ENCODE assay signal across 2 cellular contexts in the genomic region with DNA sequence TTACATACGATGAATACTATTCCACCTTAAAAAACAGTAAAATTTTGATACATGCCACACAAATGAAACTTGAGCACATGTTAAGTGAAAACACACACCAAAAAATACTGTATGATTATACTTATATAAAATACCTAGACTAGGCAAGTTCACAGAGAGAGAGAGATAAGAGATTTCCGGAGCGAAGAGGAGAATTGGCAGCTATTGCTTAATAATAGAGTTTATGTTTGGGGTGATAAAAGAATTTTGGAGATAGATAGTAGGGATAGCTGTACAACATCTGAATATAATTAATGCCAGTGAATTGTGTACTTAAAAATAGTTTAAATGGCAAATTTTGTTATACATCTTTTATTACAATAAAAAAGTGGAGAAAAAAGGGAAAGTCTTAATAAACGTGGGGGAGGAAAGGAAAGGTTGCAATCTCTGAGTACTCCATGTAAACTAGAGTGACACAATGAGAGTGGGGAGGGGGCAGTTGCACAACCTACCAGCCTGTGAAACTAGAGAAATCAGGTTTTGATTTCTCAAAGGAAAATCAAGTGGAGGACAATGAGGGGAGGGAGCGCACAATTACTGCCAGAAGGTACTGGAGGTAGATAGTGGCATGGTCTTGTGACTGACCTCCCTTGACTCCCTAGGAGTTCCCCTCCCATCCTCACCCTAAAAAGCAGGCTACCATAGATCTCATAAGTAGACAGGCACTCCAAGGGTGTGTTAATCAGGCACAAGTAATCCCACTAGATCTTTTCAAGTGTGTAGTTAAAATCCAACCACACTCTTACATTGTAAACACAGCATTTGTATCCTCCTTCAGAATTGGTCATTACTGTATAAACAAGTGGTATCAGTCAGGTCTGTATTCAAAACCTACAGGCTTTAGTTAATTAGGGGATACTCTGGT.
TF ChIP-seq lines count a peak whose summit lies in the region.

No MANE protein-coding gene starts in this region.

TF ChIP-seq in SK-N-SH, 30 proteins besides CTCF, POLR2A, EP300 and RAD21:
- TF ChIP-seq TEAD4 (IDR thresholded peaks at IDR 0.05; ENCODE audit: borderline replicate concordance, insufficient read depth) = no peak
- TF ChIP-seq MXI1 (IDR thresholded peaks at IDR 0.05; ENCODE audit: low read depth, low read length) = no peak
- TF ChIP-seq RCOR1 (IDR thresholded peaks at IDR 0.05; ENCODE audit: low read length) = peak; percentile 44; the same call in 1 of the 2 replicates
- no peak for TF ChIP-seq NFIC (IDR thresholded peaks at IDR 0.05; ENCODE audit: borderline replicate concordance)

TF ChIP-seq in SK-N-SH treated with all-trans-retinoic acid at 6 μM for 48 hours, 23 proteins besides CTCF, POLR2A, EP300 and RAD21:
- TF ChIP-seq, protein P1, sequence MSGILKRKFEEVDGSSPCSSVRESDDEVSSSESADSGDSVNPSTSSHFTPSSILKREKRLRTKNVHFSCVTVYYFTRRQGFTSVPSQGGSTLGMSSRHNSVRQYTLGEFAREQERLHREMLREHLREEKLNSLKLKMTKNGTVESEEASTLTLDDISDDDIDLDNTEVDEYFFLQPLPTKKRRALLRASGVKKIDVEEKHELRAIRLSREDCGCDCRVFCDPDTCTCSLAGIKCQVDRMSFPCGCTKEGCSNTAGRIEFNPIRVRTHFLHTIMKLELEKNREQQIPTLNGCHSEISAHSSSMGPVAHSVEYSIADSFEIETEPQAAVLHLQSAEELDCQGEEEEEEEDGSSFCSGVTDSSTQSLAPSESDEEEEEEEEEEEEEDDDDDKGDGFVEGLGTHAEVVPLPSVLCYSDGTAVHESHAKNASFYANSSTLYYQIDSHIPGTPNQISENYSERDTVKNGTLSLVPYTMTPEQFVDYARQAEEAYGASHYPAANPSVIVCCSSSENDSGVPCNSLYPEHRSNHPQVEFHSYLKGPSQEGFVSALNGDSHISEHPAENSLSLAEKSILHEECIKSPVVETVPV (CRISPR knock-in tag; IDR thresholded peaks at IDR 0.05) = no peak
- TF ChIP-seq PPARA (CRISPR knock-in tag; IDR thresholded peaks at IDR 0.05; ENCODE audit: borderline replicate concordance) (no peak), SNAI2 (CRISPR knock-in tag; IDR thresholded peaks at IDR 0.05) (no peak), TCF4 (CRISPR knock-in tag; IDR thresholded peaks at IDR 0.05; ENCODE audit: borderline replicate concordance) (no peak), ZNF8 (CRISPR knock-in tag; IDR thresholded peaks at IDR 0.05) (no peak), ZC3H10 (CRISPR knock-in tag; IDR thresholded peaks at IDR 0.05) (no peak)
- TF ChIP-seq, protein P2, sequence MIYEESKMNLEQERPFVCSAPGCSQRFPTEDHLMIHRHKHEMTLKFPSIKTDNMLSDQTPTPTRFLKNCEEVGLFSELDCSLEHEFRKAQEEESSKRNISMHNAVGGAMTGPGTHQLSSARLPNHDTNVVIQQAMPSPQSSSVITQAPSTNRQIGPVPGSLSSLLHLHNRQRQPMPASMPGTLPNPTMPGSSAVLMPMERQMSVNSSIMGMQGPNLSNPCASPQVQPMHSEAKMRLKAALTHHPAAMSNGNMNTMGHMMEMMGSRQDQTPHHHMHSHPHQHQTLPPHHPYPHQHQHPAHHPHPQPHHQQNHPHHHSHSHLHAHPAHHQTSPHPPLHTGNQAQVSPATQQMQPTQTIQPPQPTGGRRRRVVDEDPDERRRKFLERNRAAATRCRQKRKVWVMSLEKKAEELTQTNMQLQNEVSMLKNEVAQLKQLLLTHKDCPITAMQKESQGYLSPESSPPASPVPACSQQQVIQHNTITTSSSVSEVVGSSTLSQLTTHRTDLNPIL (CRISPR knock-in tag; IDR thresholded peaks at IDR 0.05; ENCODE audit: low read depth) = no peak
